ENCODE assay signal across 7 cellular contexts in genomic region chrX:12032082-12032481, GRCh38.
"Had no signal": no experiment of that assay in that cellular context is flagged by ENCODE, and none has a peak within 500 bp of the region (broad histone marks: within the 10 kb centered on the region; RNA-seq: fewer than 3 reads in every experiment).

No MANE protein-coding gene starts in this region.

- DNase-seq: GM23248, GOT3, H7, HFFc6, IMR-90 had no signal

- H3K27ac ChIP-seq: GM23248 had no signal

- H3K36me3 ChIP-seq: HAP-1 had no signal

- H3K4me3 ChIP-seq: GM23248, HAP-1, K562 had no signal

- H3K4me1 ChIP-seq: HAP-1 had no signal

- H3K9me3 ChIP-seq: HAP-1 had no signal
